In genomic region chr6:142833798-142834197, GRCh38 we compare ENCODE assay signal across 20 cellular contexts.
DNase-seq lines count a peak whose midpoint lies in the region; ATAC-seq, FAIRE-seq and TF ChIP-seq lines count a peak whose summit lies in the region.
"Had no signal": no experiment of that assay in that cellular context is flagged by ENCODE, and none has a peak within 500 bp of the region (broad histone marks: within the 10 kb centered on the region; RNA-seq: fewer than 3 reads in every experiment).

No MANE protein-coding gene starts in this region.

- BruUV-seq in PC-3 (replicated peaks; lab: Mats Ljungman, UMichigan): no TSS peak

- H3K9me3 ChIP-seq in CD8-positive, alpha-beta T cell (ENCODE audit: low read length): no peaks in the 10 kb centered on the region
- H3K9me3 ChIP-seq in PC-3 (ENCODE audit: low read length) (no peaks in the 10 kb centered on the region), astrocyte (ENCODE audit: insufficient read depth, low read depth, low read length) (no peaks in the 10 kb centered on the region), BE2C (no peaks in the 10 kb centered on the region)
- H3K9me3 ChIP-seq: BLaER1, esophagus muscularis mucosa, left lung, right lobe of liver, stomach had no signal

- H3K27ac Mint-ChIP-seq in CD8-positive, alpha-beta T cell: peak overlapping the region; percentile 62
- H3K27ac Mint-ChIP-seq in astrocyte (ENCODE audit: unreplicated experiment): no peak overlapping the region
- peak overlapping the region in 7 of 10 donors; percentile 9 to 73 (median 33) for H3K27ac Mint-ChIP-seq in naive thymus-derived CD8-positive, alpha-beta T cell

- no peak overlapping the region for H3K27ac ChIP-seq in CD8-positive, alpha-beta T cell (ENCODE audit: low read depth, low read length)
- H3K27ac ChIP-seq in PC-3 (ENCODE audit: low read length) (peak overlapping the region; percentile 91), astrocyte (ENCODE audit: low read depth, low read length) (peak overlapping the region; percentile 86)
- H3K27ac ChIP-seq: BLaER1, esophagus muscularis mucosa, left lung, right lobe of liver, stomach had no signal

- no peak for ATAC-seq in CD8-positive, alpha-beta T cell
- ATAC-seq in PC-3 (no peak), HG03457 (IDR thresholded peaks at IDR 0.05; ENCODE audit: unreplicated experiment) (no peak)
- no peak for ATAC-seq in naive thymus-derived CD8-positive, alpha-beta T cell

- no peaks in the 10 kb centered on the region for H3K36me3 ChIP-seq in CD8-positive, alpha-beta T cell (ENCODE audit: insufficient read depth, low read length)
- H3K36me3 ChIP-seq in PC-3 (ENCODE audit: low read depth, low read length) (no peaks in the 10 kb centered on the region), astrocyte (ENCODE audit: insufficient read depth, low read length) (no peaks in the 10 kb centered on the region), BE2C (no peaks in the 10 kb centered on the region)
- H3K36me3 ChIP-seq: esophagus muscularis mucosa, left lung, right lobe of liver, stomach had no signal

- intact Hi-C loops in CD8-positive, alpha-beta T cell (cut with DNase I, micrococcal nuclease): no loop called here
- intact Hi-C loops in PC-3 (cut with micrococcal nuclease): loop anchor here (2.0 to 5.0 kb wide), 2 partner anchors 113 to 179 kb away; no protein-coding TSS in a partner anchor

- peaks cover 53% of the 10 kb centered on the region for H3K36me3 Mint-ChIP-seq in CD8-positive, alpha-beta T cell
- H3K36me3 Mint-ChIP-seq in astrocyte (ENCODE audit: low read depth, unreplicated experiment): no peaks in the 10 kb centered on the region
- peaks cover 0 to 56% (median 22%) of the 10 kb centered on the region in 3 donors for H3K36me3 Mint-ChIP-seq in naive thymus-derived CD8-positive, alpha-beta T cell

- no peaks in the 10 kb centered on the region for H3F3A ChIP-seq in PC-3 (ENCODE audit: low read length, unreplicated experiment)

- no peaks in the 10 kb centered on the region for H3K27me3 Mint-ChIP-seq in CD8-positive, alpha-beta T cell (ENCODE audit: low read depth)
- H3K27me3 Mint-ChIP-seq in astrocyte (ENCODE audit: low read depth, unreplicated experiment): no peaks in the 10 kb centered on the region
- H3K27me3 Mint-ChIP-seq in naive thymus-derived CD8-positive, alpha-beta T cell: no peaks in the 10 kb centered on the region

- H3K9me2 ChIP-seq in PC-3 (replicated peaks; ENCODE audit: low read length): no peaks in the 10 kb centered on the region

- no peak overlapping the region for H3K4me3 ChIP-seq in CD8-positive, alpha-beta T cell (ENCODE audit: low read depth, low read length)
- H3K4me3 ChIP-seq in PC-3 (ENCODE audit: low read length): no peak overlapping the region
- H3K4me3 ChIP-seq in astrocyte (ENCODE audit: insufficient read depth, low read depth, low read length): no peak overlapping the region
- H3K4me3 ChIP-seq in BE2C (ENCODE audit: low read depth, low read length): no peak overlapping the region
- H3K4me3 ChIP-seq: BLaER1, esophagus muscularis mucosa, left lung, right lobe of liver, stomach had no signal

- peaks cover 82% of the 10 kb centered on the region for H3K4me1 Mint-ChIP-seq in CD8-positive, alpha-beta T cell (ENCODE audit: low read depth)
- H3K4me1 Mint-ChIP-seq in astrocyte (ENCODE audit: low read depth, unreplicated experiment): peaks cover 36% of the 10 kb centered on the region
- peaks cover 37 to 79% (median 72%) of the 10 kb centered on the region in 4 donors for H3K4me1 Mint-ChIP-seq in naive thymus-derived CD8-positive, alpha-beta T cell

- peaks cover 29% of the 10 kb centered on the region for H3K4me1 ChIP-seq in CD8-positive, alpha-beta T cell (ENCODE audit: insufficient read depth, low read length)
- H3K4me1 ChIP-seq in PC-3 (ENCODE audit: insufficient read depth, low read length) (peaks cover 30% of the 10 kb centered on the region), astrocyte (ENCODE audit: insufficient read depth, low read length) (peaks cover 20% of the 10 kb centered on the region), BE2C (peaks cover 6% of the 10 kb centered on the region; the same call in 1 of the 2 replicates)
- H3K4me1 ChIP-seq: BLaER1 had no signal

- POLR2A ChIA-PET in CD8-positive, alpha-beta T cell (lab: Charles Lee): interaction anchor here (2.0 to 2.3 kb wide), 2 partner anchors 10 to 14 kb away, joined by 5 to 7 read pairs; no protein-coding TSS in a partner anchor
- POLR2A ChIA-PET in PC-3 (lab: Charles Lee; ENCODE audit: unreplicated experiment): no interaction called here
- POLR2A ChIA-PET in naive thymus-derived CD8-positive, alpha-beta T cell (lab: Charles Lee): no interaction called here

- no peak for TF ChIP-seq CTCF in CD8-positive, alpha-beta T cell (IDR thresholded peaks at IDR 0.05)
- TF ChIP-seq CTCF in PC-3 (conservative IDR thresholded peaks at IDR 0.05; ENCODE audit: low read depth, low read length) (no peak), astrocyte (IDR thresholded peaks at IDR 0.05; ENCODE audit: insufficient read depth, low read depth, low read length) (no peak), BE2C (IDR thresholded peaks at IDR 0.05; ENCODE audit: low read depth, low read length) (no peak)

- FAIRE-seq in astrocyte (lab: Jason Lieb, UNC): no peak
- FAIRE-seq: TTC549 had no signal

- no peaks in the 10 kb centered on the region for H3K9me3 Mint-ChIP-seq in CD8-positive, alpha-beta T cell
- H3K9me3 Mint-ChIP-seq in astrocyte (ENCODE audit: unreplicated experiment): no peaks in the 10 kb centered on the region
- H3K9me3 Mint-ChIP-seq in naive thymus-derived CD8-positive, alpha-beta T cell: peaks cover 0 to 6% (median 0%) of the 10 kb centered on the region in 9 donors

- H3K27me3 ChIP-seq in CD8-positive, alpha-beta T cell (ENCODE audit: insufficient read depth, low read length): no peaks in the 10 kb centered on the region
- no peaks in the 10 kb centered on the region for H3K27me3 ChIP-seq in PC-3 (ENCODE audit: low read length)
- no peaks in the 10 kb centered on the region for H3K27me3 ChIP-seq in astrocyte (ENCODE audit: insufficient read depth, low read length)
- no peaks in the 10 kb centered on the region for H3K27me3 ChIP-seq in BE2C
- H3K27me3 ChIP-seq: BLaER1, esophagus muscularis mucosa, left lung, right lobe of liver, stomach had no signal

- CTCF ChIA-PET in CD8-positive, alpha-beta T cell (lab: Charles Lee): interaction anchor here (0.6 to 1.1 kb wide), 2 partner anchors 9 to 668 kb away, joined by 3 to 4 read pairs; no protein-coding TSS in a partner anchor
- CTCF ChIA-PET in PC-3 (lab: Charles Lee): no interaction called here

- H3K4me3 Mint-ChIP-seq in CD8-positive, alpha-beta T cell: no peak overlapping the region
- no peak overlapping the region for H3K4me3 Mint-ChIP-seq in astrocyte (ENCODE audit: unreplicated experiment)
- H3K4me3 Mint-ChIP-seq in naive thymus-derived CD8-positive, alpha-beta T cell: peak overlapping the region in 1 of 10 donors; percentile 5

- H2AFZ ChIP-seq in PC-3 (ENCODE audit: low read length): no peak overlapping the region
- H2AFZ ChIP-seq in astrocyte (ENCODE audit: low read depth, low read length): no peak overlapping the region

- H3K9ac ChIP-seq in PC-3 (ENCODE audit: low read length) (peak overlapping the region; percentile 55), astrocyte (ENCODE audit: low read length) (peak overlapping the region; percentile 62)
- H3K9ac ChIP-seq: BLaER1 had no signal

- no peaks in the 10 kb centered on the region for H4K20me1 ChIP-seq in PC-3 (ENCODE audit: low read length)
- no peaks in the 10 kb centered on the region for H4K20me1 ChIP-seq in astrocyte (ENCODE audit: insufficient read depth, low read length)

- H3K79me2 ChIP-seq in PC-3 (ENCODE audit: low read length) (peaks cover 19% of the 10 kb centered on the region; the same call in 1 of the 2 replicates), astrocyte (ENCODE audit: insufficient read depth, low read length) (peaks cover 34% of the 10 kb centered on the region)

- peak overlapping the region; percentile 46 for H3K4me2 ChIP-seq in PC-3 (ENCODE audit: low read length)
- peak overlapping the region; percentile 64 for H3K4me2 ChIP-seq in astrocyte (ENCODE audit: low read length)
- H3K4me2 ChIP-seq: BLaER1 had no signal

- DNase-seq in CD8-positive, alpha-beta T cell: no peak
- DNase-seq in PC-3 (no peak), astrocyte (ENCODE audit: low read depth) (no peak), A172 (ENCODE audit: low spot score) (no peak), BE2C (no peak)
- DNase-seq in naive thymus-derived CD8-positive, alpha-beta T cell: no peak
- DNase-seq: activated CD4-positive, alpha-beta T cell treated with anti-CD3 and anti-CD28 coated beads, Interleukin-2, amount 50 U/mL, for 4 hours; caudate nucleus; left lung; NCI-H1048; NCI-H2029 treated with DMSO at 0.1 percent for 48 hours; NCI-H510A; occipital lobe; right lobe of liver; RPMI8226; stomach had no signal
